27 cellular contexts compared by ENCODE assay signal in genomic region chr19:18859676-18860301, GRCh38. TPM values are rescaled to one million over a fixed set of nuclear protein-coding genes. Genes with fewer than 3 reads are reported as not detected.
DNase-seq lines count a peak whose midpoint lies in the region; ATAC-seq and TF ChIP-seq lines count a peak whose summit lies in the region.
"Had no signal": no experiment of that assay in that cellular context is flagged by ENCODE, and none has a peak within 500 bp of the region (broad histone marks: within the 10 kb centered on the region; RNA-seq: fewer than 3 reads in every experiment).

No MANE protein-coding gene starts in this region.

- H3K4me1 ChIP-seq in colonic mucosa (no peaks in the 10 kb centered on the region), gastrocnemius medialis (peaks cover 0 to 14% of the 10 kb centered on the region in 2 donors)
- H3K4me1 ChIP-seq: pancreas, transverse colon had no signal

- ATAC-seq in gastrocnemius medialis, result peak; percentile 30 to 84
- ATAC-seq: activated CD4-positive, alpha-beta T cell treated with anti-CD3 and anti-CD28 coated beads for 36 hours; GM23338; left lung; natural killer cell treated with Interleukin-12 subunit alpha and Interleukin-12 subunit beta and Interleukin-15 and Interleukin-18, amount 100 ng/mL, for 72 hours; pancreas; stimulated activated naive CD8-positive, alpha-beta T cell treated with anti-CD3 and anti-CD28 coated beads, Interleukin-15, amount 100 ng/mL, for 72 hours had no signal

- H3K4me3 ChIP-seq in colonic mucosa, result no peak overlapping the region
- no peak overlapping the region for H3K4me3 ChIP-seq in gastrocnemius medialis
- H3K4me3 ChIP-seq: GM23338, left lung, pancreas, sigmoid colon, transverse colon had no signal

- H3K27ac ChIP-seq in colonic mucosa (no peak overlapping the region), layer of hippocampus (ENCODE audit: low read depth, low read length) (peak overlapping the region; percentile 12), gastrocnemius medialis (peak overlapping the region; percentile 4 to 70 (median 26))
- H3K27ac ChIP-seq: left lung, pancreas, sigmoid colon, transverse colon had no signal

- in situ Hi-C loops in gastrocnemius medialis (cut with MboI; ENCODE audit: low sequenced_read_pairs in 4 of 4), result loop anchor here in 1 of 4 donors (10.0 kb wide), 1 partner anchor 265 kb away; no protein-coding TSS in a partner anchor

- intact Hi-C loops in colonic mucosa (cut with DNase I) (no loop called here), gastrocnemius medialis (cut with DNase I; ENCODE audit: low total_unique reads) (no loop called here)

- H3K27me3 ChIP-seq in colonic mucosa, result no peaks in the 10 kb centered on the region
- no peaks in the 10 kb centered on the region for H3K27me3 ChIP-seq in layer of hippocampus (ENCODE audit: control insufficient read depth, insufficient read depth, low read length)
- H3K27me3 ChIP-seq in gastrocnemius medialis, result no peaks in the 10 kb centered on the region
- H3K27me3 ChIP-seq: left lung, pancreas, sigmoid colon, transverse colon had no signal

- H3K9ac ChIP-seq in colonic mucosa (ENCODE audit: low read depth in 2 of 2, low read length in 2 of 2), result no peak overlapping the region
- H3K9ac ChIP-seq: SK-N-SH had no signal

- H3K36me3 ChIP-seq in colonic mucosa, result peaks cover 60% of the 10 kb centered on the region
- peaks cover 0 to 99% of the 10 kb centered on the region in 2 donors for H3K36me3 ChIP-seq in gastrocnemius medialis

- no peak for TF ChIP-seq POLR2A in gastrocnemius medialis (IDR thresholded peaks at IDR 0.05)

- no peak for TF ChIP-seq CTCF in colonic mucosa (IDR thresholded peaks at IDR 0.05)
- TF ChIP-seq CTCF in gastrocnemius medialis (IDR thresholded peaks at IDR 0.05 in 4 of 5, conservative IDR thresholded peaks at IDR 0.05 in 1 of 5), result no peak

- DNase-seq in colonic mucosa (peak; percentile 18), gastrocnemius medialis (peak in 1 of 2 donors; percentile 76), NCI-H146 (lab: John Stamatoyannopoulos, UW) (no peak), dedifferentiated amniotic fluid mesenchymal stem cell (ENCODE audit: extremely low spot score) (no peak), iPS-NIHi7 (ENCODE audit: extremely low spot score) (no peak)
- DNase-seq: activated CD4-positive, alpha-beta T cell treated with anti-CD3 and anti-CD28 coated beads for 36 hours; activated T-cell treated with anti-CD3 and anti-CD28 coated beads, Interleukin-2, amount 50 U/mL, for 24 hours; amniotic stem cell; CD4-positive, alpha-beta T cell; GDM1; KG1; left lung; NCI-H1436 treated with DMSO at 0.1 percent for 48 hours; NCI-H524; pancreas; sigmoid colon; SK-N-SH; stimulated activated CD4-positive, alpha-beta T cell treated with anti-CD3 and anti-CD28 coated beads, Interleukin-15, amount 100 ng/mL, for 24 hours; stimulated activated naive CD8-positive, alpha-beta T cell treated with anti-CD3 and anti-CD28 coated beads, Interleukin-15, amount 100 ng/mL, for 72 hours; T-helper 2 cell; transverse colon had no signal

- H3K9me3 ChIP-seq in colonic mucosa (no peaks in the 10 kb centered on the region), gastrocnemius medialis (no peaks in the 10 kb centered on the region)
- H3K9me3 ChIP-seq: left lung, pancreas, sigmoid colon, SK-N-SH, transverse colon had no signal

TF ChIP-seq in PFSK-1, 5 proteins besides CTCF, POLR2A, EP300 and RAD21:
- TF ChIP-seq POLR2AphosphoS5 (IDR thresholded peaks at IDR 0.05; ENCODE audit: low read depth, low read length), result no peak
- TF ChIP-seq FOXP2 (optimal IDR thresholded peaks at IDR 0.05; ENCODE audit: borderline replicate concordance, extremely low read depth, extremely low read length, insufficient read depth), result peak; percentile 19

RNA-seq across cellular contexts. Expression of gene UPF1, which starts 28.0 kb away (rescaled TPM):
- polyA plus RNA-seq in PFSK-1 (2012; ENCODE audit: insufficient read length, low read depth), result 53.8 TPM
- total RNA-seq in colonic mucosa, result 100 to 1,000 TPM in 1 of 2 donors, 10 to 100 TPM in 1; 77.5 to 113 TPM
- total RNA-seq in gastrocnemius medialis, result 10 to 100 TPM; 26.0 to 64.9 (median 46.4) TPM

RNA-seq across cellular contexts. Expression of gene CERS1, which starts 36.2 kb away (rescaled TPM):
- polyA plus RNA-seq in PFSK-1 (2012; ENCODE audit: insufficient read length, low read depth), result 82.2 TPM
- under 1 TPM; 0.15 to 0.58 TPM for total RNA-seq in colonic mucosa
- 1 to 10 TPM; 1.1 to 6.9 (median 3.3) TPM for total RNA-seq in gastrocnemius medialis
- total RNA-seq: CD4-positive, alpha-beta T cell; HT-29; mononuclear cell; natural killer cell treated with Interleukin-12 subunit alpha and Interleukin-12 subunit beta and Interleukin-15 and Interleukin-18, amount 100 ng/mL, for 72 hours; transverse colon had no signal

RNA-seq across cellular contexts. Expression of gene COPE, which starts 59.4 kb away (rescaled TPM):
- polyA plus RNA-seq in PFSK-1 (2012; ENCODE audit: insufficient read length, low read depth), result 356 TPM
- total RNA-seq in colonic mucosa (100 to 1,000 TPM; 218 to 295 TPM), gastrocnemius medialis (100 to 1,000 TPM; 169 to 229 (median 203) TPM)

RNA-seq across cellular contexts. Expression of gene DDX49, which starts 59.7 kb away (rescaled TPM):
- polyA plus RNA-seq in PFSK-1 (2012; ENCODE audit: insufficient read length, low read depth), result 180 TPM
- total RNA-seq in colonic mucosa, result 10 to 100 TPM; 31.1 to 57.8 TPM
- 10 to 100 TPM; 40.6 to 60.1 (median 44.2) TPM for total RNA-seq in gastrocnemius medialis
